ENCODE assay signal across 25 cellular contexts in genomic region chr3:159632124-159632523, GRCh38.
"Had no signal": no experiment of that assay in that cellular context is flagged by ENCODE, and none has a peak within 500 bp of the region (broad histone marks: within the 10 kb centered on the region; RNA-seq: fewer than 3 reads in every experiment).

No MANE protein-coding gene starts in this region.

- H3K27ac ChIP-seq: epithelial cell of prostate, gastrocnemius medialis, heart left ventricle, left ventricle myocardium inferior, prostate gland, skin epidermis, WERI-Rb-1 had no signal

- H3K27me3 ChIP-seq: gastrocnemius medialis, heart left ventricle had no signal

- H3K4me3 Mint-ChIP-seq: activated CD4-positive, alpha-beta memory T cell treated with anti-CD3 and anti-CD28 coated beads for 36 hours; activated CD4-positive, alpha-beta T cell treated with anti-CD3 and anti-CD28 coated beads for 36 hours; activated CD8-positive, alpha-beta memory T cell treated with anti-CD3 and anti-CD28 coated beads, Interleukin-2, amount 10 ng/mL, durations not matched to agents 7 days and 5 days; activated naive CD4-positive, alpha-beta T cell treated with anti-CD3 and anti-CD28 coated beads for 36 hours; activated naive CD8-positive, alpha-beta T cell treated with anti-CD3 and anti-CD28 coated beads, Interleukin-2, amount 50 U/mL, for 24 hours; dendritic cell treated with granulocyte-macrophage colony-stimulating factor and Interleukin-4, amounts not matched to agents 40 ng/mL and 50 ng/mL, for 4 days; effector memory CD8-positive, alpha-beta T cell; nephron; T-helper 17 cell; type B pancreatic cell had no signal

- H3K36me3 ChIP-seq: gastrocnemius medialis, heart left ventricle, left ventricle myocardium inferior, prostate gland, WERI-Rb-1 had no signal

- H3K4me1 ChIP-seq: gastrocnemius medialis, heart left ventricle, prostate gland had no signal

- H3K27me3 Mint-ChIP-seq: activated CD4-positive, alpha-beta T cell treated with anti-CD3 and anti-CD28 coated beads for 36 hours; activated CD8-positive, alpha-beta memory T cell treated with anti-CD3 and anti-CD28 coated beads, Interleukin-2, amount 10 ng/mL, durations not matched to agents 7 days and 5 days; activated naive CD8-positive, alpha-beta T cell treated with anti-CD3 and anti-CD28 coated beads, Interleukin-2, amount 50 U/mL, for 24 hours; effector memory CD8-positive, alpha-beta T cell; T-helper 17 cell had no signal

- H3K4me3 ChIP-seq: gastrocnemius medialis, heart left ventricle, left ventricle myocardium inferior, prostate gland, skin epidermis had no signal

- H3K9me3 ChIP-seq: gastrocnemius medialis, heart left ventricle, left ventricle myocardium inferior, prostate gland had no signal

- H3K36me3 Mint-ChIP-seq: activated CD4-positive, alpha-beta memory T cell treated with anti-CD3 and anti-CD28 coated beads for 36 hours; activated CD8-positive, alpha-beta memory T cell treated with anti-CD3 and anti-CD28 coated beads, Interleukin-2, amount 10 ng/mL, durations not matched to agents 7 days and 5 days; type B pancreatic cell had no signal

- H3K27ac Mint-ChIP-seq: activated CD4-positive, alpha-beta memory T cell treated with anti-CD3 and anti-CD28 coated beads for 36 hours; activated CD4-positive, alpha-beta T cell treated with anti-CD3 and anti-CD28 coated beads for 36 hours; activated CD8-positive, alpha-beta memory T cell treated with anti-CD3 and anti-CD28 coated beads, Interleukin-2, amount 10 ng/mL, durations not matched to agents 7 days and 5 days; activated naive CD4-positive, alpha-beta T cell treated with anti-CD3 and anti-CD28 coated beads for 36 hours; activated naive CD8-positive, alpha-beta T cell treated with anti-CD3 and anti-CD28 coated beads, Interleukin-2, amount 50 U/mL, for 24 hours; activated T-helper 2 cell treated with anti-CD3 and anti-CD28 coated beads, Interferon-gamma antibody, Interleukin-2, Interleukin-4, amounts not matched to agents 10 μg/mL and 5 μg/mL and 100 μg/mL, durations not matched to agents 14 hours and 24 hours and 36 hours; dendritic cell treated with granulocyte-macrophage colony-stimulating factor and Interleukin-4, amounts not matched to agents 40 ng/mL and 50 ng/mL, for 4 days; effector memory CD8-positive, alpha-beta T cell; nephron; T-helper 17 cell; type B pancreatic cell had no signal

- ATAC-seq: activated CD4-positive, alpha-beta T cell treated with anti-CD3 and anti-CD28 coated beads for 36 hours; activated CD8-positive, alpha-beta memory T cell treated with anti-CD3 and anti-CD28 coated beads, Interleukin-2, amount 10 ng/mL, durations not matched to agents 7 days and 5 days; activated naive CD8-positive, alpha-beta T cell treated with anti-CD3 and anti-CD28 coated beads, Interleukin-2, amount 50 U/mL, for 24 hours; effector memory CD8-positive, alpha-beta T cell; gastrocnemius medialis; heart left ventricle; right cardiac atrium; T-helper 17 cell had no signal

- H3K4me1 Mint-ChIP-seq: activated CD4-positive, alpha-beta T cell treated with anti-CD3 and anti-CD28 coated beads for 36 hours; activated CD8-positive, alpha-beta memory T cell treated with anti-CD3 and anti-CD28 coated beads, Interleukin-2, amount 10 ng/mL, durations not matched to agents 7 days and 5 days; activated naive CD8-positive, alpha-beta T cell treated with anti-CD3 and anti-CD28 coated beads, Interleukin-2, amount 50 U/mL, for 24 hours; nephron; T-helper 17 cell had no signal

- H3K9me3 Mint-ChIP-seq: activated CD4-positive, alpha-beta memory T cell treated with anti-CD3 and anti-CD28 coated beads for 36 hours; activated naive CD4-positive, alpha-beta T cell treated with anti-CD3 and anti-CD28 coated beads for 36 hours; activated naive CD8-positive, alpha-beta T cell treated with anti-CD3 and anti-CD28 coated beads, Interleukin-2, amount 50 U/mL, for 24 hours; activated T-helper 2 cell treated with anti-CD3 and anti-CD28 coated beads, Interferon-gamma antibody, Interleukin-2, Interleukin-4, amounts not matched to agents 10 μg/mL and 5 μg/mL and 100 μg/mL, durations not matched to agents 14 hours and 24 hours and 36 hours; dendritic cell treated with granulocyte-macrophage colony-stimulating factor and Interleukin-4, amounts not matched to agents 40 ng/mL and 50 ng/mL, for 4 days; nephron; type B pancreatic cell had no signal

- DNase-seq: activated CD4-positive, alpha-beta memory T cell treated with anti-CD3 and anti-CD28 coated beads for 36 hours; activated CD4-positive, alpha-beta T cell treated with anti-CD3 and anti-CD28 coated beads for 36 hours; activated CD8-positive, alpha-beta memory T cell treated with anti-CD3 and anti-CD28 coated beads, Interleukin-2, amount 10 ng/mL, durations not matched to agents 7 days and 5 days; activated naive CD4-positive, alpha-beta T cell treated with anti-CD3 and anti-CD28 coated beads for 36 hours; activated naive CD8-positive, alpha-beta T cell treated with anti-CD3 and anti-CD28 coated beads, Interleukin-2, amount 50 U/mL, for 24 hours; activated T-cell treated with anti-CD3 and anti-CD28 coated beads, Interleukin-2, amount 50 U/mL, for 1 hour; aorta; effector memory CD8-positive, alpha-beta T cell; gastrocnemius medialis; heart left ventricle; kidney; left ventricle myocardium inferior; right cardiac atrium; stimulated activated CD4-positive, alpha-beta T cell treated with anti-CD3 and anti-CD28 coated beads, Interleukin-15, amount 100 ng/mL, for 24 hours; stimulated activated CD4-positive, alpha-beta T cell treated with anti-CD3 and anti-CD28 coated beads, Interleukin-4, amount 100 ng/mL, for 24 hours; stimulated activated naive CD4-positive, alpha-beta T cell treated with Interleukin-2 at 50 U/mL for 16 hours; T-helper 17 cell; WERI-Rb-1 had no signal
